9 cellular contexts compared by ENCODE assay signal in the genomic region with DNA sequence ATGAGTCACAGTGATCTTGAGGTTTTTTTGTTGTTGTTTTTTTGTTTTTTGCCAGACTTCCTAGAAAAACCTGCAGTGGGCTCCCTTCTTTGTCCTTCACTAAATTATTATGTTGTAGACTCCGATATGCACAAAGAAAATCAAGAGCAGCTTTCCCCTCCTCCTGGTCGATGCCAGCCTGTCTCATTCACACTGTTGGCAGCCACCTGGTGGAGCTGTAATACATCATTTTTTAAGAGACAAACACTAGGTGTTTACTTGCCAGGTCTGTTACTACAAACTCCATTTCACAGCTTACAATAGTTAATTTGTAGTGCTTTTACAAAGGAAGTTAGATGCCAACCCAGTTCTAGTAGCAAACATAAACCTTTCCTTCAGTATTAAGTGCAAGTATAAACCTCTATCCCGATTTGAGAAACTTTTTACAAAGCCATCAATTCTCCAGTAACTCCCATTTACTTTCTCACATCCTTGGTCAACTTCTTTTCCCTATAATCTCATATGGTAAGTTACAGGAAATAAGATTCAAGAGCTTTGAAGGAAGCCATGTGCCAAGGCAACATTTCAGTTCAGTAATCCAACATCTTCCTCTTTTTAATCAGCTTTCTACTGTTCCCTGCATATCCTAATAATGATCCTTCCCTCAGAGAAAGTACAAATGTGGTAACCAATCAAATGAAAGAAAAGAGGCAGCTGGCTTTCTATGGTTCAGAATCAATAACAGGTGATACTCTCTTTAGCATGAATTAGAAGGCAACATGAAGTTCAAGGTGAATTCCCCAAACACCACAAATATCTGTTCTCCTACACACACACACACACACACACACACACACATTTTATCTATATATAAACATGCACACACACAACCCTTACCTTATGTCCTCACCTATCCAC. TPM values are rescaled to one million over a fixed set of nuclear protein-coding genes. Genes with fewer than 3 reads are reported as not detected.
DNase-seq lines count a peak whose midpoint lies in the region; ATAC-seq and TF ChIP-seq lines count a peak whose summit lies in the region.
"Had no signal": no experiment of that assay in that cellular context is flagged by ENCODE, and none has a peak within 500 bp of the region (broad histone marks: within the 10 kb centered on the region; RNA-seq: fewer than 3 reads in every experiment).

No MANE protein-coding gene starts in this region.

- H3K4me1 ChIP-seq in DOHH2 (ENCODE audit: control insufficient read depth, low read length) (peaks cover 33% of the 10 kb centered on the region), mesendoderm (ENCODE audit: control insufficient read depth, low read depth, low read length) (peaks cover 5% of the 10 kb centered on the region)

- H3K9ac ChIP-seq in mesendoderm (ENCODE audit: low read length) = no peak overlapping the region

- no CpG with 5 or more reads among the region's 3 CpGs for WGBS in mesendoderm (ENCODE audit: extremely low coverage, insufficient coverage, low lambda C conversion rate)

- TF ChIP-seq CTCF in DOHH2 (IDR thresholded peaks at IDR 0.05; ENCODE audit: low read depth, low read length, poor library complexity, severe bottlenecking) = peak; percentile 58

- H4K8ac ChIP-seq in mesendoderm (ENCODE audit: low read depth, low read length) = no peak overlapping the region

- H3K56ac ChIP-seq in mesendoderm (ENCODE audit: low read length) = no peak overlapping the region

- peaks cover 13% of the 10 kb centered on the region for H3K79me1 ChIP-seq in mesendoderm (ENCODE audit: low read length)

- H3K23ac ChIP-seq in mesendoderm (ENCODE audit: low read length) = no peak overlapping the region

- no peaks in the 10 kb centered on the region for H3F3A ChIP-seq in DOHH2 (ENCODE audit: control insufficient read depth, insufficient read depth)

- peaks cover 11% of the 10 kb centered on the region; the same call in 1 of the 2 replicates for H4K20me1 ChIP-seq in DOHH2 (ENCODE audit: control insufficient read depth, insufficient read depth, low read depth, low read length)

- H2BK120ac ChIP-seq in mesendoderm (ENCODE audit: low read depth, low read length) = peak overlapping the region; percentile 14

- H3K9me2 ChIP-seq in DOHH2 (replicated peaks; ENCODE audit: control insufficient read depth, low read length) = no peaks in the 10 kb centered on the region

- peak; percentile 4 for ATAC-seq in HG02571 (IDR thresholded peaks at IDR 0.05; ENCODE audit: unreplicated experiment)
- ATAC-seq in HG02798 (IDR thresholded peaks at IDR 0.05; ENCODE audit: poor library complexity, unreplicated experiment) = no peak
- no peak for ATAC-seq in GM19324 (IDR thresholded peaks at IDR 0.05; ENCODE audit: low FRiP score, unreplicated experiment)

- H3K9me3 ChIP-seq in DOHH2 (ENCODE audit: control insufficient read depth, insufficient read depth, low read length) = no peaks in the 10 kb centered on the region
- H3K9me3 ChIP-seq: SJSA1 had no signal

- no peak overlapping the region for H2BK5ac ChIP-seq in mesendoderm (ENCODE audit: low read length)

- H4K5ac ChIP-seq in mesendoderm (ENCODE audit: low read length) = no peak overlapping the region

- no peak overlapping the region for H2BK15ac ChIP-seq in mesendoderm (replicated peaks; ENCODE audit: low read depth)

- H3K4me2 ChIP-seq in DOHH2 (ENCODE audit: low read length) = peak overlapping the region; percentile 25; the same call in 1 of the 2 replicates
- H3K4me2 ChIP-seq in mesendoderm (ENCODE audit: low read length) = no peak overlapping the region

- H3K36me3 ChIP-seq in DOHH2 (ENCODE audit: control insufficient read depth, low read length) (peaks cover 10% of the 10 kb centered on the region), mesendoderm (ENCODE audit: control insufficient read depth, insufficient read depth, low read length) (no peaks in the 10 kb centered on the region)

- H3K27ac ChIP-seq in DOHH2 (ENCODE audit: low read depth, low read length) (no peak overlapping the region), mesendoderm (ENCODE audit: low read depth, low read length) (no peak overlapping the region)
- H3K27ac ChIP-seq: SJSA1 had no signal

- DNase-seq in NCI-H526 treated with DMSO at 0.1 percent for 48 hours (lab: John Stamatoyannopoulos, UW) = peak; percentile 29
- DNase-seq in activated gamma-delta T cell treated with anti-CD3 and anti-CD28 coated beads, Interleukin-2, amount 50 U/mL, for 16 hours (ENCODE audit: low read depth) = peak; percentile 6
- DNase-seq in mesendoderm = peak; percentile 30
- no peak for DNase-seq in effector CD8-positive, alpha-beta T cell (lab: John Stamatoyannopoulos, UW)

- H3K4me3 ChIP-seq in DOHH2 (ENCODE audit: low read length) (no peak overlapping the region), mesendoderm (ENCODE audit: low read length) (no peak overlapping the region)
- H3K4me3 ChIP-seq: SJSA1 had no signal

- no peak overlapping the region for H2AK5ac ChIP-seq in mesendoderm (ENCODE audit: low read length)

- no peak overlapping the region for H3K4ac ChIP-seq in mesendoderm (ENCODE audit: low read depth, low read length)

- H3K27me3 ChIP-seq in DOHH2 (ENCODE audit: control insufficient read depth, low read length) (no peaks in the 10 kb centered on the region), mesendoderm (ENCODE audit: insufficient read depth, low read length, poor library complexity) (no peaks in the 10 kb centered on the region)
- H3K27me3 ChIP-seq: SJSA1 had no signal

- peaks cover 81% of the 10 kb centered on the region for H3K79me2 ChIP-seq in DOHH2 (ENCODE audit: control insufficient read depth, low read length)
- H3K79me2 ChIP-seq in mesendoderm (ENCODE audit: control insufficient read depth, insufficient read depth, low read length) = peaks cover 12% of the 10 kb centered on the region

- no peak overlapping the region for H3K18ac ChIP-seq in mesendoderm (ENCODE audit: low read length)

RNA-seq across cellular contexts. Expression of a gene that starts 14.0 kb away (rescaled TPM):
- 25.9 TPM for polyA plus RNA-seq in mesendoderm (2013, experiment 1 of 2)
- 25.8 TPM for polyA plus RNA-seq in mesendoderm (2013, experiment 2 of 2)

RNA-seq across cellular contexts. Expression of a gene that starts 14.1 kb away (rescaled TPM):
- polyA plus RNA-seq in mesendoderm (2013, experiment 1 of 2) = 0.48 TPM
- 0.50 TPM for polyA plus RNA-seq in mesendoderm (2013, experiment 2 of 2)
